27 cellular contexts compared by ENCODE assay signal in genomic region chrX:131795442-131796229, GRCh38.
DNase-seq lines count a peak whose midpoint lies in the region; ATAC-seq and TF ChIP-seq lines count a peak whose summit lies in the region.
"Had no signal": no experiment of that assay in that cellular context is flagged by ENCODE, and none has a peak within 500 bp of the region (broad histone marks: within the 10 kb centered on the region; RNA-seq: fewer than 3 reads in every experiment).

No MANE protein-coding gene starts in this region.

- no peak overlapping the region for H2BK5ac ChIP-seq in neuronal stem cell (ENCODE audit: low read length)

- H2BK12ac ChIP-seq in neuronal stem cell (ENCODE audit: low read length) = no peak overlapping the region

- no peak overlapping the region for H2BK120ac ChIP-seq in neuronal stem cell (ENCODE audit: low read depth, low read length)

- intact Hi-C loops in spleen (cut with DNase I; ENCODE audit: low total_unique reads) = no loop called here

- H4K91ac ChIP-seq in neuronal stem cell (ENCODE audit: low read depth, low read length, poor library complexity) = no peak overlapping the region

- no peak for TF ChIP-seq CTCF in spleen (IDR thresholded peaks at IDR 0.05 in 8 of 11, conservative IDR thresholded peaks at IDR 0.05 in 3 of 11)

- H3K9ac ChIP-seq in neuronal stem cell (ENCODE audit: low read depth, low read length, poor library complexity) = no peak overlapping the region

- H3K36me3 ChIP-seq in neuronal stem cell (replicated peaks in 1 of 2; ENCODE audit: control insufficient read depth in 2 of 2, insufficient read depth in 2 of 2, low read length in 2 of 2) (peaks cover 27 to 67% of the 10 kb centered on the region in 2 donors), spleen (no peaks in the 10 kb centered on the region)
- H3K36me3 ChIP-seq: esophagus muscularis mucosa, left lung, sigmoid colon had no signal

- H2BK15ac ChIP-seq in neuronal stem cell (ENCODE audit: low read length) = no peak overlapping the region

- H4K8ac ChIP-seq in neuronal stem cell (ENCODE audit: low read depth, low read length) = no peak overlapping the region

- no peak overlapping the region for H3K4me2 ChIP-seq in neuronal stem cell (ENCODE audit: insufficient read depth, low read length, poor library complexity, severe bottlenecking)

- H3K9me3 Mint-ChIP-seq in activated T-cell treated with anti-CD3 and anti-CD28 coated beads, Interleukin-2, amount 50 U/mL, for 72 hours = no peaks in the 10 kb centered on the region
- H3K9me3 Mint-ChIP-seq: activated naive CD4-positive, alpha-beta T cell treated with anti-CD3 and anti-CD28 coated beads for 36 hours; activated T-helper 1 cell treated with anti-CD3 and anti-CD28 coated beads, Interleukin-12 subunit alpha, Interleukin-12 subunit beta, Interleukin-2, Interleukin-4 antibody, amounts not matched to agents 30 ng/mL and 10 ng/mL and 1 ng/mL, durations not matched to agents 14 hours and 24 hours and 36 hours; CD4-positive, CD25-positive, alpha-beta regulatory T cell; H9 had no signal

- H3K79me1 ChIP-seq in neuronal stem cell (ENCODE audit: low read depth, low read length) = peaks cover 2% of the 10 kb centered on the region

- H3K4me3 Mint-ChIP-seq in activated T-cell treated with anti-CD3 and anti-CD28 coated beads, Interleukin-2, amount 50 U/mL, for 72 hours = peak overlapping the region in 1 of 2 donors; percentile 55
- H3K4me3 Mint-ChIP-seq: activated naive CD4-positive, alpha-beta T cell treated with anti-CD3 and anti-CD28 coated beads for 36 hours; activated T-helper 1 cell treated with anti-CD3 and anti-CD28 coated beads, Interleukin-12 subunit alpha, Interleukin-12 subunit beta, Interleukin-2, Interleukin-4 antibody, amounts not matched to agents 30 ng/mL and 10 ng/mL and 1 ng/mL, durations not matched to agents 14 hours and 24 hours and 36 hours; H9 had no signal

- peaks cover 19% of the 10 kb centered on the region for H3K27me3 Mint-ChIP-seq in activated T-cell treated with anti-CD3 and anti-CD28 coated beads, Interleukin-2, amount 50 U/mL, for 72 hours (ENCODE audit: low read depth)
- H3K27me3 Mint-ChIP-seq: CD4-positive, CD25-positive, alpha-beta regulatory T cell; progenitor cell of endocrine pancreas had no signal

- H3K23ac ChIP-seq in neuronal stem cell (ENCODE audit: low read depth, low read length, poor library complexity) = no peak overlapping the region

- H3K27ac ChIP-seq in neuronal stem cell (replicated peaks; ENCODE audit: low read length) (no peak overlapping the region), spleen (no peak overlapping the region)
- H3K27ac ChIP-seq: body of pancreas, esophagus muscularis mucosa, left lung, sigmoid colon had no signal

- TF ChIP-seq POLR2A in spleen (IDR thresholded peaks at IDR 0.05) = no peak

- no peak for ATAC-seq in activated T-cell treated with anti-CD3 and anti-CD28 coated beads, Interleukin-2, amount 50 U/mL, for 72 hours (replicated peaks in 1 of 2)
- ATAC-seq: body of pancreas, left lung had no signal

- peaks cover 0 to 2% of the 10 kb centered on the region in 2 donors for H3K9me3 ChIP-seq in neuronal stem cell (replicated peaks in 1 of 2; ENCODE audit: control insufficient read depth in 2 of 2, insufficient read depth in 1 of 2, low read depth in 1 of 2, low read length in 2 of 2)
- no peaks in the 10 kb centered on the region for H3K9me3 ChIP-seq in spleen
- H3K9me3 ChIP-seq: body of pancreas, esophagus muscularis mucosa, left lung, sigmoid colon had no signal

- WGBS in neuronal stem cell (ENCODE audit: extremely low coverage in 2 of 2, insufficient read length in 2 of 2, insufficient replicate concordance in 1 of 2), 2 donors = no CpG with 5 or more reads among the region's 44 CpGs
- 61 to 96% (median 90%) methylated on average over 3 to 44 of the region's 44 CpGs for WGBS in spleen, 5 donors

- H3K18ac ChIP-seq in neuronal stem cell (ENCODE audit: low read length) = no peak overlapping the region

- H3K4me1 ChIP-seq in neuronal stem cell (ENCODE audit: control insufficient read depth in 2 of 2, insufficient read depth in 1 of 2, low read depth in 1 of 2, low read length in 2 of 2) = no peaks in the 10 kb centered on the region
- H3K4me1 ChIP-seq in spleen = peaks cover 0 to 5% (median 0%) of the 10 kb centered on the region in 6 donors
- H3K4me1 ChIP-seq: body of pancreas, left lung had no signal

- peak overlapping the region; percentile 50 for H2AFZ ChIP-seq in neuronal stem cell (ENCODE audit: low read length)

- H3K4me1 Mint-ChIP-seq in activated T-cell treated with anti-CD3 and anti-CD28 coated beads, Interleukin-2, amount 50 U/mL, for 72 hours (ENCODE audit: low read depth) = peaks cover 15% of the 10 kb centered on the region
- H3K4me1 Mint-ChIP-seq: H9 had no signal

- no peak overlapping the region for H3K4ac ChIP-seq in neuronal stem cell (ENCODE audit: low read length)

- H3K36me3 Mint-ChIP-seq in activated T-cell treated with anti-CD3 and anti-CD28 coated beads, Interleukin-2, amount 50 U/mL, for 72 hours (ENCODE audit: insufficient read depth in 2 of 2) = peaks cover 2 to 5% of the 10 kb centered on the region in 2 donors
- H3K36me3 Mint-ChIP-seq: CD4-positive, CD25-positive, alpha-beta regulatory T cell had no signal

- DNase-seq in DMS 273 (lab: John Stamatoyannopoulos, UW; ENCODE audit: unreplicated experiment) (peak; percentile 19), DMS 273 treated with DMSO at 0.1 percent for 48 hours (lab: John Stamatoyannopoulos, UW) (no peak), DMS79 (lab: John Stamatoyannopoulos, UW) (peak; percentile 51), NCI-H2196 (lab: John Stamatoyannopoulos, UW; ENCODE audit: unreplicated experiment) (peak; percentile 49), neuronal stem cell (ENCODE audit: low spot score) (no peak), GM03348 (ENCODE audit: low spot score) (no peak), spleen (no peak)
- DNase-seq in activated T-cell treated with anti-CD3 and anti-CD28 coated beads, Interleukin-2, amount 50 U/mL, for 72 hours = no peak
- DNase-seq: 8988T; activated CD4-positive, alpha-beta T cell treated with anti-CD3 and anti-CD28 coated beads, Interleukin-2, amount 50 U/mL, for 4 hours; activated naive CD4-positive, alpha-beta T cell treated with anti-CD3 and anti-CD28 coated beads for 36 hours; Calu3; CD4-positive, CD25-positive, alpha-beta regulatory T cell; dermis blood vessel endothelial cell; foreskin fibroblast; H9; left lung; mesendoderm; NCI-H510A; NK-92 treated with Interleukin-12 subunit alpha and Interleukin-12 subunit beta, amount 100 ng/mL, for 24 hours; sigmoid colon; stimulated activated CD4-positive, alpha-beta T cell treated with anti-CD3 and anti-CD28 coated beads, Interleukin-4, amount 100 ng/mL, for 1 hour; trophoblast cell had no signal

- H3K27me3 ChIP-seq in neuronal stem cell (ENCODE audit: control insufficient read depth in 3 of 3, insufficient read depth in 3 of 3, low read depth in 1 of 3, low read length in 3 of 3) (peaks cover 0 to 32% (median 0%) of the 10 kb centered on the region in 3 experiments), spleen (replicated peaks in 1 of 7) (peaks cover 0 to 16% (median 0%) of the 10 kb centered on the region in 7 donors)
- H3K27me3 ChIP-seq: body of pancreas, esophagus muscularis mucosa, sigmoid colon had no signal

- no peak overlapping the region for H3K14ac ChIP-seq in neuronal stem cell (ENCODE audit: low read length)

- H3K27ac Mint-ChIP-seq in activated T-cell treated with anti-CD3 and anti-CD28 coated beads, Interleukin-2, amount 50 U/mL, for 72 hours = no peak overlapping the region
- H3K27ac Mint-ChIP-seq: activated naive CD4-positive, alpha-beta T cell treated with anti-CD3 and anti-CD28 coated beads for 36 hours; activated T-helper 1 cell treated with anti-CD3 and anti-CD28 coated beads, Interleukin-12 subunit alpha, Interleukin-12 subunit beta, Interleukin-2, Interleukin-4 antibody, amounts not matched to agents 30 ng/mL and 10 ng/mL and 1 ng/mL, durations not matched to agents 14 hours and 24 hours and 36 hours; CD4-positive, CD25-positive, alpha-beta regulatory T cell; H9; progenitor cell of endocrine pancreas had no signal

- H3K4me3 ChIP-seq in neuronal stem cell (ENCODE audit: low read length in 2 of 2) (no peak overlapping the region), spleen (peak overlapping the region in 3 of 8 donors; percentile 15 to 57 (median 31))
- H3K4me3 ChIP-seq: body of pancreas, esophagus muscularis mucosa, left lung, sigmoid colon had no signal

- H2AK5ac ChIP-seq in neuronal stem cell (ENCODE audit: low read depth, low read length) = no peak overlapping the region

Comparison
In these comparisons a context has a peak if more than half of its experiments do, and no peak if none do; other contexts are left out.
1. DNase-seq: peak in DMS 273 (single experiment), DMS79 (single experiment) and NCI-H2196 (single experiment); none in DMS 273 treated with DMSO at 0.1 percent for 48 hours (single experiment), neuronal stem cell (single experiment), GM03348 (single experiment), activated T-cell treated with anti-CD3 and anti-CD28 coated beads, Interleukin-2, amount 50 U/mL, for 72 hours (0 of 2) and spleen (single experiment).